8 cellular contexts compared by ENCODE assay signal in genomic region chr17:1649844-1650409, GRCh38. TPM values are rescaled to one million over a fixed set of nuclear protein-coding genes. Genes with fewer than 3 reads are reported as not detected.
DNase-seq lines count a peak whose midpoint lies in the region; ATAC-seq and TF ChIP-seq lines count a peak whose summit lies in the region.

Gene RILP (minus strand): TSS chr17:1649866. CDS start chr17:1649804, 62 bp downstream.

- peaks cover 20% of the 10 kb centered on the region for H3K36me3 Mint-ChIP-seq in CD4-positive, CD25-positive, alpha-beta regulatory T cell

- WGBS in thymus, result 46% methylated on average over 22 of the region's 22 CpGs

- DNase-seq in CD4-positive, CD25-positive, alpha-beta regulatory T cell, result peak in 1 of 3 donors; percentile 63
- DNase-seq in RWPE2 (ENCODE audit: low spot score) (no peak), lung microvascular endothelial cell (ENCODE audit: low read depth in 2 of 2) (peak; percentile 59 to 86), dedifferentiated amniotic fluid mesenchymal stem cell (ENCODE audit: extremely low spot score) (no peak)
- DNase-seq in effector memory CD4-positive, alpha-beta T cell, result no peak

- no peak for ATAC-seq in CD4-positive, CD25-positive, alpha-beta regulatory T cell (ENCODE audit: low read depth in 2 of 2)
- peak; percentile 3 for ATAC-seq in HG02588 (IDR thresholded peaks at IDR 0.05; ENCODE audit: unreplicated experiment)
- ATAC-seq in RWPE2 (ENCODE audit: low read depth), result peak; percentile 53
- ATAC-seq in GM21515 (IDR thresholded peaks at IDR 0.05; ENCODE audit: unreplicated experiment), result no peak

- H3K9me3 ChIP-seq in CD4-positive, CD25-positive, alpha-beta regulatory T cell (ENCODE audit: control insufficient read depth in 2 of 2, low read length in 2 of 2), result no peaks in the 10 kb centered on the region
- no peaks in the 10 kb centered on the region for H3K9me3 ChIP-seq in RWPE2 (ENCODE audit: severe bottlenecking)
- H3K9me3 ChIP-seq in effector memory CD4-positive, alpha-beta T cell (ENCODE audit: control insufficient read depth, low read length), result no peaks in the 10 kb centered on the region
- H3K9me3 ChIP-seq in thymus (ENCODE audit: control insufficient read depth), result peaks cover 1% of the 10 kb centered on the region

- no peak for TF ChIP-seq CTCF in RWPE2 (IDR thresholded peaks at IDR 0.05; ENCODE audit: poor library complexity, severe bottlenecking)

- no peak within 1 kb of the TSS for H3K4me3 ChIP-seq in CD4-positive, CD25-positive, alpha-beta regulatory T cell (ENCODE audit: low read depth, low read length)
- peak within 1 kb of the TSS; percentile 44 for H3K4me3 ChIP-seq in RWPE2 (ENCODE audit: severe bottlenecking)
- H3K4me3 ChIP-seq in effector memory CD4-positive, alpha-beta T cell (ENCODE audit: insufficient read depth, low read depth, low read length, poor library complexity, severe bottlenecking), result peak within 1 kb of the TSS; percentile 68
- H3K4me3 ChIP-seq in thymus (ENCODE audit: low read length), result peak within 1 kb of the TSS; percentile 54

- no peaks in the 10 kb centered on the region for H3K27me3 Mint-ChIP-seq in CD4-positive, CD25-positive, alpha-beta regulatory T cell

- H3K27me3 ChIP-seq in CD4-positive, CD25-positive, alpha-beta regulatory T cell (ENCODE audit: control insufficient read depth, insufficient read depth, low read length), result no peaks in the 10 kb centered on the region
- H3K27me3 ChIP-seq in RWPE2 (ENCODE audit: insufficient read depth, poor library complexity, severe bottlenecking), result no peaks in the 10 kb centered on the region
- no peaks in the 10 kb centered on the region for H3K27me3 ChIP-seq in effector memory CD4-positive, alpha-beta T cell (replicated peaks; ENCODE audit: control insufficient read depth, insufficient read depth, low read length, poor library complexity, severe bottlenecking)
- H3K27me3 ChIP-seq in thymus (ENCODE audit: control insufficient read depth, insufficient read depth), result no peaks in the 10 kb centered on the region

- peak within 1 kb of the TSS; percentile 76 for H3K27ac ChIP-seq in CD4-positive, CD25-positive, alpha-beta regulatory T cell (ENCODE audit: insufficient read depth, low read length, poor library complexity, severe bottlenecking)
- H3K27ac ChIP-seq in RWPE2 (ENCODE audit: poor library complexity, severe bottlenecking) (peak within 1 kb of the TSS; percentile 82), thymus (ENCODE audit: low read depth) (peak within 1 kb of the TSS; percentile 48)
- H3K27ac ChIP-seq in effector memory CD4-positive, alpha-beta T cell (ENCODE audit: insufficient read depth, low read length, poor library complexity, severe bottlenecking), result peak within 1 kb of the TSS; percentile 66

- H3K36me3 ChIP-seq in CD4-positive, CD25-positive, alpha-beta regulatory T cell (ENCODE audit: control insufficient read depth, insufficient read depth, low read length), result peaks cover 44% of the 10 kb centered on the region
- peaks cover 43% of the 10 kb centered on the region for H3K36me3 ChIP-seq in RWPE2 (ENCODE audit: low read depth)
- H3K36me3 ChIP-seq in effector memory CD4-positive, alpha-beta T cell (ENCODE audit: control insufficient read depth, insufficient read depth, low read length), result peaks cover 51% of the 10 kb centered on the region
- H3K36me3 ChIP-seq in thymus (ENCODE audit: control insufficient read depth, insufficient read depth), result peaks cover 49% of the 10 kb centered on the region

- peaks cover 0 to 12% (median 3%) of the 10 kb centered on the region in 4 donors for H3K4me1 Mint-ChIP-seq in CD4-positive, CD25-positive, alpha-beta regulatory T cell

- H3K9me3 Mint-ChIP-seq in CD4-positive, CD25-positive, alpha-beta regulatory T cell, result no peaks in the 10 kb centered on the region

- H3K4me1 ChIP-seq in CD4-positive, CD25-positive, alpha-beta regulatory T cell (ENCODE audit: control insufficient read depth, insufficient read depth, low read length, poor library complexity, severe bottlenecking), result peaks cover 18% of the 10 kb centered on the region
- H3K4me1 ChIP-seq in RWPE2 (ENCODE audit: insufficient read depth, poor library complexity, severe bottlenecking), result peaks cover 2% of the 10 kb centered on the region
- peaks cover 15% of the 10 kb centered on the region for H3K4me1 ChIP-seq in effector memory CD4-positive, alpha-beta T cell (ENCODE audit: control insufficient read depth, insufficient read depth, low read length, poor library complexity, severe bottlenecking)
- peaks cover 15% of the 10 kb centered on the region for H3K4me1 ChIP-seq in thymus (ENCODE audit: control insufficient read depth, insufficient read depth, low read length)

- peak within 1 kb of the TSS in 1 of 3 donors; percentile 38 for H3K27ac Mint-ChIP-seq in CD4-positive, CD25-positive, alpha-beta regulatory T cell

- peak within 1 kb of the TSS; percentile 70 to 81 (median 78) for H3K4me3 Mint-ChIP-seq in CD4-positive, CD25-positive, alpha-beta regulatory T cell

RNA-seq across cellular contexts. Expression of gene RILP, which starts in this region (rescaled TPM):
- total RNA-seq in CD4-positive, CD25-positive, alpha-beta regulatory T cell, result 1.5 TPM
- 1 to 10 TPM; 3.7 to 7.6 (median 5.2) TPM for polyA plus RNA-seq in CD4-positive, CD25-positive, alpha-beta regulatory T cell
- 10.5 and 12.5 TPM in 2 replicates for total RNA-seq in lung microvascular endothelial cell
- polyA plus RNA-seq in thymus, result 11.7 TPM

Comparison
In these comparisons a context has a peak if more than half of its experiments do, and no peak if none do; other contexts are left out.
1. ATAC-seq: peak in HG02588 (single experiment) and RWPE2 (single experiment); none in CD4-positive, CD25-positive, alpha-beta regulatory T cell (0 of 2) and GM21515 (single experiment).
2. DNase-seq: peak in lung microvascular endothelial cell (2 of 2); none in RWPE2 (single experiment), effector memory CD4-positive, alpha-beta T cell (0 of 3) and dedifferentiated amniotic fluid mesenchymal stem cell (single experiment).
3. Peak in every context shown above with its lines, with median percentiles within 50 percentile points of each other: H3K27ac ChIP-seq.